ENCODE assay signal across 8 cellular contexts in genomic region chr2:10305254-10305635, GRCh38. TPM values are rescaled to one million over a fixed set of nuclear protein-coding genes. Genes with fewer than 3 reads are reported as not detected.
DNase-seq lines count a peak whose midpoint lies in the region; ATAC-seq and TF ChIP-seq lines count a peak whose summit lies in the region.

No MANE protein-coding gene starts in this region.

- ATAC-seq in GM18517 (IDR thresholded peaks at IDR 0.05; ENCODE audit: unreplicated experiment): no peak

- H3K4me1 ChIP-seq in breast epithelium (peaks cover 2 to 10% of the 10 kb centered on the region in 2 donors), hepatocyte (ENCODE audit: insufficient read depth) (peaks cover 23% of the 10 kb centered on the region), suprapubic skin (peaks cover 41% of the 10 kb centered on the region), sigmoid colon (peaks cover 0 to 44% (median 27%) of the 10 kb centered on the region in 4 donors)

- no peaks in the 10 kb centered on the region for H3K27me3 Mint-ChIP-seq in MCF 10A (ENCODE audit: insufficient read depth, unreplicated experiment)
- no peaks in the 10 kb centered on the region for H3K27me3 Mint-ChIP-seq in activated CD4-positive, alpha-beta memory T cell treated with anti-CD3 and anti-CD28 coated beads, Interleukin-2, amount 10 ng/mL, durations not matched to agents 7 days and 5 days

- peaks cover 5% of the 10 kb centered on the region for H3K36me3 Mint-ChIP-seq in MCF 10A (ENCODE audit: insufficient read depth, unreplicated experiment)
- H3K36me3 Mint-ChIP-seq in activated CD4-positive, alpha-beta memory T cell treated with anti-CD3 and anti-CD28 coated beads, Interleukin-2, amount 10 ng/mL, durations not matched to agents 7 days and 5 days (ENCODE audit: low read depth): no peaks in the 10 kb centered on the region

- H3K9me3 ChIP-seq in breast epithelium: no peaks in the 10 kb centered on the region
- H3K9me3 ChIP-seq in hepatocyte (ENCODE audit: low read depth): no peaks in the 10 kb centered on the region
- H3K9me3 ChIP-seq in suprapubic skin: no peaks in the 10 kb centered on the region
- no peaks in the 10 kb centered on the region for H3K9me3 ChIP-seq in sigmoid colon

- H2AFZ ChIP-seq in hepatocyte: no peak overlapping the region

- H3K4me3 Mint-ChIP-seq in MCF 10A (ENCODE audit: unreplicated experiment): peak overlapping the region; percentile 98
- peak overlapping the region; percentile 42 for H3K4me3 Mint-ChIP-seq in activated CD4-positive, alpha-beta memory T cell treated with anti-CD3 and anti-CD28 coated beads, Interleukin-2, amount 10 ng/mL, durations not matched to agents 7 days and 5 days

- H3K36me3 ChIP-seq in breast epithelium: no peaks in the 10 kb centered on the region
- no peaks in the 10 kb centered on the region for H3K36me3 ChIP-seq in hepatocyte (replicated peaks; ENCODE audit: insufficient read depth, low read depth)
- H3K36me3 ChIP-seq in suprapubic skin: no peaks in the 10 kb centered on the region
- H3K36me3 ChIP-seq in sigmoid colon: no peaks in the 10 kb centered on the region

- TF ChIP-seq EP300 in suprapubic skin (IDR thresholded peaks at IDR 0.05) (no peak), sigmoid colon (IDR thresholded peaks at IDR 0.05) (no peak)

- no peaks in the 10 kb centered on the region for H3K9me3 Mint-ChIP-seq in MCF 10A (ENCODE audit: unreplicated experiment)
- H3K9me3 Mint-ChIP-seq in activated CD4-positive, alpha-beta memory T cell treated with anti-CD3 and anti-CD28 coated beads, Interleukin-2, amount 10 ng/mL, durations not matched to agents 7 days and 5 days: no peaks in the 10 kb centered on the region

- H3K4me1 Mint-ChIP-seq in MCF 10A (ENCODE audit: insufficient read depth, unreplicated experiment): peaks cover 35% of the 10 kb centered on the region
- H3K4me1 Mint-ChIP-seq in activated CD4-positive, alpha-beta memory T cell treated with anti-CD3 and anti-CD28 coated beads, Interleukin-2, amount 10 ng/mL, durations not matched to agents 7 days and 5 days: peaks cover 61% of the 10 kb centered on the region

- CTCF ChIA-PET in MCF 10A (lab: Yijun Ruan, JAX): interaction anchor here (0.6 to 7.2 kb wide), 3 partner anchors 102 to 180 kb away, joined by 4 to 77 read pairs (median 18); no protein-coding TSS in a partner anchor
- CTCF ChIA-PET in activated CD4-positive, alpha-beta memory T cell treated with anti-CD3 and anti-CD28 coated beads, Interleukin-2, amount 10 ng/mL, durations not matched to agents 7 days and 5 days (lab: Charles Lee): interaction anchor here (0.6 to 9.3 kb wide), 12 partner anchors 10 to 355 kb away, joined by 3 to 138 read pairs (median 4); no protein-coding TSS in a partner anchor

- no peak for TF ChIP-seq CTCF in MCF 10A (IDR thresholded peaks at IDR 0.05; ENCODE audit: unreplicated experiment)
- no peak for TF ChIP-seq CTCF in breast epithelium (IDR thresholded peaks at IDR 0.05)
- TF ChIP-seq CTCF in hepatocyte (IDR thresholded peaks at IDR 0.05; ENCODE audit: poor library complexity): no peak
- no peak for TF ChIP-seq CTCF in suprapubic skin (IDR thresholded peaks at IDR 0.05)
- TF ChIP-seq CTCF in sigmoid colon (IDR thresholded peaks at IDR 0.05): no peak

- H4K20me1 ChIP-seq in hepatocyte (ENCODE audit: insufficient read depth, poor library complexity, severe bottlenecking): peaks cover 10% of the 10 kb centered on the region

- H3K79me2 ChIP-seq in hepatocyte: peaks cover 61% of the 10 kb centered on the region

- H3K27me3 ChIP-seq in breast epithelium (no peaks in the 10 kb centered on the region), hepatocyte (peaks cover 3% of the 10 kb centered on the region), suprapubic skin (no peaks in the 10 kb centered on the region), sigmoid colon (no peaks in the 10 kb centered on the region)

- DNase-seq in MCF 10A (ENCODE audit: unreplicated experiment) (no peak), breast epithelium (ENCODE audit: low spot score in 2 of 2) (no peak), hepatocyte (ENCODE audit: low spot score) (no peak), suprapubic skin (ENCODE audit: low spot score in 2 of 2) (no peak), SW480 (ENCODE audit: low spot score) (no peak), sigmoid colon (no peak)
- DNase-seq in activated CD4-positive, alpha-beta memory T cell treated with anti-CD3 and anti-CD28 coated beads, Interleukin-2, amount 10 ng/mL, durations not matched to agents 7 days and 5 days: peak; percentile 74

- POLR2A ChIA-PET in MCF 10A (lab: Yijun Ruan, JAX): interaction anchor here (0.5 to 4.1 kb wide), 7 partner anchors 18 to 254 kb away, joined by 3 to 24 read pairs (median 4); no protein-coding TSS in a partner anchor
- POLR2A ChIA-PET in activated CD4-positive, alpha-beta memory T cell treated with anti-CD3 and anti-CD28 coated beads, Interleukin-2, amount 10 ng/mL, durations not matched to agents 7 days and 5 days (lab: Charles Lee): interaction anchor here (0.7 to 6.9 kb wide), 7 partner anchors 18 to 1712 kb away, joined by 3 to 109 read pairs (median 40); partner anchors contain the start of genes ODC1 and RRM2

- WGBS in hepatocyte (ENCODE audit: low lambda C conversion rate, missing lambda C conversion rate): 51% methylated on average over 4 of the region's 4 CpGs
- 31% methylated on average over 4 of the region's 4 CpGs for WGBS in suprapubic skin
- 5 to 17% methylated on average over 4 of the region's 4 CpGs for WGBS in sigmoid colon, 2 donors

- intact Hi-C loops in MCF 10A (cut with micrococcal nuclease) (no loop called here), breast epithelium (cut with DNase I; ENCODE audit: low total_unique reads) (no loop called here), sigmoid colon (cut with DNase I) (no loop called here)

- no peaks in the 10 kb centered on the region for H3K9me2 ChIP-seq in hepatocyte (replicated peaks; ENCODE audit: insufficient read depth)

- H3K27ac ChIP-seq in breast epithelium (no peak overlapping the region), hepatocyte (no peak overlapping the region), suprapubic skin (no peak overlapping the region), sigmoid colon (peak overlapping the region in 2 of 4 donors; percentile 83 to 86)

- H3K4me2 ChIP-seq in hepatocyte: peak overlapping the region; percentile 83

- no peak overlapping the region for H3K27ac Mint-ChIP-seq in MCF 10A (ENCODE audit: low read depth, unreplicated experiment)
- H3K27ac Mint-ChIP-seq in activated CD4-positive, alpha-beta memory T cell treated with anti-CD3 and anti-CD28 coated beads, Interleukin-2, amount 10 ng/mL, durations not matched to agents 7 days and 5 days: no peak overlapping the region

- TF ChIP-seq POLR2A in breast epithelium (IDR thresholded peaks at IDR 0.05): no peak
- no peak for TF ChIP-seq POLR2A in suprapubic skin (IDR thresholded peaks at IDR 0.05)
- TF ChIP-seq POLR2A in sigmoid colon (IDR thresholded peaks at IDR 0.05): no peak

- no TSS peak for BruUV-seq in MCF 10A (replicated peaks; lab: Mats Ljungman, UMichigan)

- no peak overlapping the region for H3K4me3 ChIP-seq in breast epithelium
- H3K4me3 ChIP-seq in hepatocyte: no peak overlapping the region
- peak overlapping the region; percentile 15 for H3K4me3 ChIP-seq in suprapubic skin
- peak overlapping the region in 1 of 4 donors; percentile 63 for H3K4me3 ChIP-seq in sigmoid colon

RNA-seq across cellular contexts. Expression of gene HPCAL1, which starts 2.5 kb away (rescaled TPM):
- total RNA-seq in MCF 10A (2022) (136 and 144 TPM in 2 replicates), breast epithelium (10 to 100 TPM; 38.6 to 41.9 (median 41.6) TPM), hepatocyte (13.8 and 22.5 TPM in 2 replicates), suprapubic skin (10 to 100 TPM; 27.7 to 40.7 (median 35.3) TPM), sigmoid colon (10 to 100 TPM; 27.7 to 46.0 (median 34.2) TPM)
- total RNA-seq in activated CD4-positive, alpha-beta memory T cell treated with anti-CD3 and anti-CD28 coated beads, Interleukin-2, amount 10 ng/mL, durations not matched to agents 7 days and 5 days: 10 to 100 TPM; 70.0 to 71.4 TPM
- polyA plus RNA-seq in hepatocyte (37.4 and 39.1 TPM in 2 replicates), sigmoid colon (100 to 1,000 TPM in 2 of 3 donors, 10 to 100 TPM in 1; 67.9 to 115 (median 110) TPM)
